1 cellular context compared by ENCODE assay signal in the genomic region with DNA sequence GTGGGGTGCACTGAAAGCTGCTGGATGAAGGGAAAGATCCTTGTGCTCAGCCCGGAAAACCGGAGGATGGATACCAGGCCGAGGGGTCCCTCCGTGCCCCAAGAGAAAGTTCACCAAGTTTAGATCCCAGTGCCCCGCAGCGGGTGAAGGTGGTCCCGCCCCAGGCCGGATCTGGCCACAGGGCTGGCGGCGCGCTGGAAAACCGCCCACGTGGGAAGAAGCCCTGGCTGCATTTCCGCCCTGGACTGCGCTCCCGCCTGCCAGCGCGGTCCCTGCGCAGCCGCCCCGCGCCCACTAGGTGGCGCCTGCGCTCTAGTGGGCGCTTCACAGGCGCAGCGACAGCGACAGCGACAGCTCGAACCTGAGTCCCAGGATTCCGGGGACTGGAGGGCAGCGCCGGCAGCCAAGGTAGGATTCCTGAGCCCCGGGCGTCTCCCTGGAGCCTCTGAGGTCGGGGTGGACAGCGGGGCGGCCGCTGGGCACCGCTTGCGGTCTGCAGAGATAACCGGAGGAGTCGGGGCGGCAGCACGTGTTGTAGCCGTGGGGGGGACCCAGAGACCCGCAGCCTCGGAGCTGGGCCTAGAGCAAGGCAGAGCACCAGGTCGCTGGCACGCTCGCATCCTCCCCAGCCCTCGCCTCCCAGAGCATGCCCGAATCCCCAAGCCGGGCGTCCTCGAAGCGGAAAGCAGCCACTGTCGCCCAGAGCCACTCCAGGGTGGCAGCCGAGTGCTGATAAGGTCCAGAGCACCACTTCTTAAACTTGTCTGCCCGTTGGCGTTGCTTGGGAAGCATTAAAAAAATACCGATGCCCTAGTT.
TF ChIP-seq lines count a peak whose summit lies in the region.

A gene with protein sequence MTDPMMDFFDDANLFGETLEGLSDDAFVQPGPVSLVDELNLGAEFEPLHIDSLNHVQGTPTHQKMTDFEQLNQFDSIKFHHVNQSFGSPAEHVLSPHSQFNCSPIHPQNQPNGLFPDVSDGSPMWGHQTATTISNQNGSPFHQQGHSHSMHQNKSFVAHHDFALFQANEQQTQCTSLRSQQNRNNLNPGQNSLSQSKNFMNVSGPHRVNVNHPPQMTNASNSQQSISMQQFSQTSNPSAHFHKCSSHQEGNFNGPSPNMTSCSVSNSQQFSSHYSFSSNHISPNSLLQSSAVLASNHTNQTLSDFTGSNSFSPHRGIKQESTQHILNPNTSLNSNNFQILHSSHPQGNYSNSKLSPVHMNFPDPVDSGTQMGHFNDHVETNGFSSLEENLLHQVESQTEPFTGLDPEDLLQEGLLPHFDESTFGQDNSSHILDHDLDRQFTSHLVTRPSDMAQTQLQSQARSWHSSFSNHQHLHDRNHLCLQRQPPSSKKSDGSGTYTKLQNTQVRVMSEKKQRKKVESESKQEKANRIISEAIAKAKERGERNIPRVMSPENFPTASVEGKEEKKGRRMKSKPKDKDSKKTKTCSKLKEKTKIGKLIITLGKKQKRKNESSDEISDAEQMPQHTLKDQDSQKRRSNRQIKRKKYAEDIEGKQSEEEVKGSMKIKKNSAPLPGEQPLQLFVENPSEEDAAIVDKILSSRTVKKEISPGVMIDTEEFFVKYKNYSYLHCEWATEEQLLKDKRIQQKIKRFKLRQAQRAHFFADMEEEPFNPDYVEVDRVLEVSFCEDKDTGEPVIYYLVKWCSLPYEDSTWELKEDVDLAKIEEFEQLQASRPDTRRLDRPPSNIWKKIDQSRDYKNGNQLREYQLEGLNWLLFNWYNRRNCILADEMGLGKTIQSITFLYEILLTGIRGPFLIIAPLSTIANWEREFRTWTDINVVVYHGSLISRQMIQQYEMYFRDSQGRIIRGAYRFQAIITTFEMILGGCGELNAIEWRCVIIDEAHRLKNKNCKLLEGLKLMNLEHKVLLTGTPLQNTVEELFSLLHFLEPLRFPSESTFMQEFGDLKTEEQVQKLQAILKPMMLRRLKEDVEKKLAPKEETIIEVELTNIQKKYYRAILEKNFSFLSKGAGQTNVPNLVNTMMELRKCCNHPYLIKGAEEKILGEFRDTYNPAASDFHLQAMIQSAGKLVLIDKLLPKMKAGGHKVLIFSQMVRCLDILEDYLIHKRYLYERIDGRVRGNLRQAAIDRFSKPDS (N-terminal part only) (plus strand): TSS at position 322 of the 816 bp plus-strand sequence. CDS start 101,099 bp downstream, outside the sequence.

TF ChIP-seq in liver, 16 proteins besides CTCF, POLR2A, EP300 and RAD21 (continued from another document):
- TF ChIP-seq FOXA2 (IDR thresholded peaks at IDR 0.05) (peak; percentile 21), NR2F2 (IDR thresholded peaks at IDR 0.05) (no peak), SP1 (IDR thresholded peaks at IDR 0.05) (peak; percentile 50), HNF4A (conservative IDR thresholded peaks at IDR 0.05) (peak in 1 of 2 donors; percentile 56), EGR1 (IDR thresholded peaks at IDR 0.05; ENCODE audit: low read depth in 2 of 2) (no peak)
